ENCODE assay signal across 8 cellular contexts in the genomic region with DNA sequence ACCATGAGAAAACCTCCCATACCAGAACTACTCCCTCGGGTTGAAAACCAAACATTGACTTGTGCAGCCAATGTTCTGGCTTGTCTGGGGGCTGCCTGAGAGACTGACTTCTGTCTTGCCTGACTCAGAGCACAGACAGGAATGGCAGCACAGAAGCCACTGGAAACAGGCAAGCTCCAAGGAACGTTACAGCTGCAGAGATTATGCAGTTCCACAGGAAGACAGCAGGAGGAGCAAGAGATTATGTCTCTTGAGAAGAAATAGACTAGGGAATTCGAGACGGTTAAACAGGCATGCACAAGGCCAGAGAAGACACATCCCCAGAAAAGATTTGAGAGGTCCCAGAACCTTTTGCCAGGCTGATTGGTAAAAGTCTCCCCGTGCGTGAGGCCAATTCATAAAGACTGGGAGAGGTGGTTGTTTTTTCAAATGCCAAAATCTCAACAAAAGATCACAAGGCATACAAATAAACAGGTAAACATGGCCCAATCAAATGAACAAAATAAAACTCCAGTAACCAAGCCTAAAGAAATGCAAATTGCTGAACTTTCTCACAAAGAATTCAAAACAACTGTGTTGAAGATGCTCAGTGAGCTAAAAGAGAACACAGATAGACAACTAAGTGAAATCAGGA.
DNase-seq lines count a peak whose midpoint lies in the region; TF ChIP-seq lines count a peak whose summit lies in the region.

No MANE protein-coding gene starts in this region.

- H3K79me2 ChIP-seq in Karpas-422 (ENCODE audit: low read length) (no peaks in the 10 kb centered on the region), parathyroid adenoma (no peaks in the 10 kb centered on the region)

- H3K36me3 ChIP-seq in Karpas-422 (ENCODE audit: insufficient read depth, low read length) = no peaks in the 10 kb centered on the region
- no peaks in the 10 kb centered on the region for H3K36me3 ChIP-seq in SJCRH30
- no peaks in the 10 kb centered on the region for H3K36me3 ChIP-seq in esophagus squamous epithelium
- no peaks in the 10 kb centered on the region for H3K36me3 ChIP-seq in parathyroid adenoma (ENCODE audit: control insufficient read depth, insufficient read depth, low read length)

- H3K4me1 ChIP-seq in Karpas-422 (ENCODE audit: low read length) = no peaks in the 10 kb centered on the region
- peaks cover 10% of the 10 kb centered on the region for H3K4me1 ChIP-seq in SJCRH30
- H3K4me1 ChIP-seq in esophagus squamous epithelium = peaks cover 10 to 70% (median 23%) of the 10 kb centered on the region in 3 donors
- H3K4me1 ChIP-seq in parathyroid adenoma = no peaks in the 10 kb centered on the region

- WGBS in esophagus squamous epithelium, 2 donors = 26 to 34% methylated on average over 5 to 6 of the region's 6 CpGs

- no peaks in the 10 kb centered on the region for H3K9me2 ChIP-seq in Karpas-422 (replicated peaks; ENCODE audit: insufficient read depth, low read length)

- H3K4me2 ChIP-seq in Karpas-422 (ENCODE audit: low read depth, low read length, poor library complexity, severe bottlenecking) (no peak overlapping the region), parathyroid adenoma (ENCODE audit: low read length) (no peak overlapping the region)

- H3K27me3 ChIP-seq in Karpas-422 (ENCODE audit: low read length) = no peaks in the 10 kb centered on the region
- no peaks in the 10 kb centered on the region for H3K27me3 ChIP-seq in SJCRH30
- no peaks in the 10 kb centered on the region for H3K27me3 ChIP-seq in esophagus squamous epithelium
- no peaks in the 10 kb centered on the region for H3K27me3 ChIP-seq in parathyroid adenoma (ENCODE audit: control insufficient read depth, insufficient read depth, low read length)

- H3K27ac ChIP-seq in Karpas-422 (ENCODE audit: low read length) = no peak overlapping the region
- no peak overlapping the region for H3K27ac ChIP-seq in SJCRH30
- H3K27ac ChIP-seq in esophagus squamous epithelium = peak overlapping the region in 3 of 4 donors; percentile 17 to 94 (median 42)
- H3K27ac ChIP-seq in parathyroid adenoma = no peak overlapping the region

- H3K9me3 ChIP-seq in Karpas-422 (ENCODE audit: low read length) (no peaks in the 10 kb centered on the region), SJCRH30 (replicated peaks) (peaks cover 21% of the 10 kb centered on the region), esophagus squamous epithelium (no peaks in the 10 kb centered on the region), parathyroid adenoma (ENCODE audit: control insufficient read depth, low read length) (no peaks in the 10 kb centered on the region)

- H3K9ac ChIP-seq in Karpas-422 (ENCODE audit: low read length) = no peak overlapping the region
- no peak overlapping the region for H3K9ac ChIP-seq in parathyroid adenoma

- peak; percentile 18 for DNase-seq in NCI-H2196 (lab: John Stamatoyannopoulos, UW; ENCODE audit: unreplicated experiment)
- no peak for DNase-seq in NCI-H2196 treated with DMSO at 0.1 percent for 48 hours (lab: John Stamatoyannopoulos, UW; ENCODE audit: unreplicated experiment)
- peak; percentile 69 for DNase-seq in Karpas-422
- peak; percentile 68 to 88 for DNase-seq in SJCRH30
- DNase-seq in esophagus squamous epithelium (lab: John Stamatoyannopoulos, UW) = no peak
- DNase-seq in GM19238 (ENCODE audit: insufficient read length, low spot score) = no peak
- DNase-seq in activated gamma-delta T cell treated with Interleukin-2 at 50 U/mL for 16 hours = no peak

- intact Hi-C loops in esophagus squamous epithelium (cut with DNase I) = no loop called here

- no peak overlapping the region for H2AFZ ChIP-seq in Karpas-422 (ENCODE audit: low read length)
- H2AFZ ChIP-seq in parathyroid adenoma = no peak overlapping the region

- TF ChIP-seq CTCF in esophagus squamous epithelium (IDR thresholded peaks at IDR 0.05) = peak; percentile 11 to 92 (median 74)
- peak; percentile 64 for TF ChIP-seq CTCF in parathyroid adenoma (IDR thresholded peaks at IDR 0.05)

- no peaks in the 10 kb centered on the region for H4K20me1 ChIP-seq in Karpas-422 (ENCODE audit: insufficient read depth, low read depth, low read length)

- TF ChIP-seq POLR2A in esophagus squamous epithelium (IDR thresholded peaks at IDR 0.05) = no peak

- H3K4me3 ChIP-seq in Karpas-422 (ENCODE audit: low read length) (no peak overlapping the region), SJCRH30 (no peak overlapping the region), esophagus squamous epithelium (no peak overlapping the region), parathyroid adenoma (ENCODE audit: low read depth, low read length) (no peak overlapping the region)

Comparison
In these comparisons a context has a peak if more than half of its experiments do, and no peak if none do; other contexts are left out.
1. DNase-seq: peak in NCI-H2196 (single experiment), Karpas-422 (single experiment) and SJCRH30 (2 of 2); none in NCI-H2196 treated with DMSO at 0.1 percent for 48 hours (single experiment), esophagus squamous epithelium (single experiment), GM19238 (single experiment) and activated gamma-delta T cell treated with Interleukin-2 at 50 U/mL for 16 hours (single experiment).
2. H3K27ac ChIP-seq: peak in esophagus squamous epithelium (3 of 4); none in Karpas-422 (single experiment), SJCRH30 (single experiment) and parathyroid adenoma (single experiment).